Comparison of ENCODE assay signal across 19 cellular contexts in the genomic region with DNA sequence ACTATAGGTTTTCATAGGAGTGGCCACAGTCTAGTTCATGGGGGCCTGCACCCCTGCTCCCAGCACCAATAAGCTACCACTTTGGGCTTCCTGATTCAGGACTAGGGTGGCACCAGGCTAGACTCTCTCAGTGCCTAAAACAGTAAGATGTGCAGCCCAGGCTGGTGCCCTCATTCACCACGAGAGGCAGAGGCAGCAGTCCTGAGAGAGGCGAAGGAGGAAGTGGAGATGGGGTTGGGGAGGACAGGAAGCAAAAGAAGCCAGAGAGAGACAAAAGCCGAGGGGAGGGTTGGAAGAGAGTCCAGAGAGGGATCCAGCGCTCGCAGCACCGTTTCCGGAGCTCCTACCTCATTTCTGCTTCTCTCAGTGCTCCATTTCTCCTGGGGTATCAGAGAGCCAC.
DNase-seq lines count a peak whose midpoint lies in the region; ATAC-seq and TF ChIP-seq lines count a peak whose summit lies in the region.
"Had no signal": no experiment of that assay in that cellular context is flagged by ENCODE, and none has a peak within 500 bp of the region (broad histone marks: within the 10 kb centered on the region; RNA-seq: fewer than 3 reads in every experiment).

No MANE protein-coding gene starts in this region.

- no peak for TF ChIP-seq CTCF in PC-3 (conservative IDR thresholded peaks at IDR 0.05; ENCODE audit: low read depth, low read length)
- TF ChIP-seq CTCF in thyroid gland (IDR thresholded peaks at IDR 0.05), result no peak

- peak; percentile 1 for DNase-seq in SKM-1 treated with dmso at 0.1 percent for 144 hours (lab: John Stamatoyannopoulos, UW; ENCODE audit: unreplicated experiment)
- DNase-seq in SKM-1 (lab: John Stamatoyannopoulos, UW; ENCODE audit: unreplicated experiment), result no peak
- DNase-seq in Jurkat, Clone E6-1 (ENCODE audit: low read depth, low spot score), result peak; percentile 4
- DNase-seq in PC-3, result no peak
- DNase-seq in iPS-NIHi11 (ENCODE audit: low spot score), result no peak
- no peak for DNase-seq in amygdala (lab: John Stamatoyannopoulos, UW)
- no peak for DNase-seq in thyroid gland
- DNase-seq: Caco-2, H9, NCI-H1417 treated with DMSO at 0.1 percent for 48 hours, NCI-H2029 treated with DMSO at 0.1 percent for 48 hours, NCI-H510A treated with DMSO at 0.1 percent for 48 hours, PC-9, T-helper 2 cell had no signal

- CTCF ChIA-PET in PC-3 (lab: Charles Lee), result no interaction called here

- no peaks in the 10 kb centered on the region for H3K27me3 ChIP-seq in PC-3 (ENCODE audit: low read length)
- H3K27me3 ChIP-seq in thyroid gland, result no peaks in the 10 kb centered on the region

- H3K4me3 ChIP-seq in Jurkat, Clone E6-1 (ENCODE audit: low read length), result no peak overlapping the region
- H3K4me3 ChIP-seq in PC-3 (ENCODE audit: low read length) (no peak overlapping the region), thyroid gland (replicated peaks in 1 of 3) (no peak overlapping the region)
- H3K4me3 ChIP-seq: K562, PC-9 had no signal

- H4K20me1 ChIP-seq in PC-3 (ENCODE audit: low read length), result no peaks in the 10 kb centered on the region

- H2AFZ ChIP-seq in PC-3 (ENCODE audit: low read length), result 0 out of 2 replicates have a peak overlapping the region, but pooled peaks have one; percentile 5
- H2AFZ ChIP-seq: PC-9 had no signal

- no peak overlapping the region for H3K27ac ChIP-seq in PC-3 (ENCODE audit: low read length)
- H3K27ac ChIP-seq in thyroid gland, result no peak overlapping the region
- H3K27ac ChIP-seq: HL-60, PC-9 had no signal

- ATAC-seq in PC-3 (no peak), GM21619 (IDR thresholded peaks at IDR 0.05; ENCODE audit: unreplicated experiment) (no peak)
- ATAC-seq: Right ventricle myocardium inferior, SK-N-SH treated with all-trans-retinoic acid at 6 μM for 48 hours had no signal

- TF ChIP-seq POLR2A in thyroid gland (IDR thresholded peaks at IDR 0.05), result no peak

- 72 to 77% methylated on average over 7 of the region's 7 CpGs for WGBS in thyroid gland, 2 donors

- H3K4me2 ChIP-seq in PC-3 (ENCODE audit: low read length), result no peak overlapping the region
- H3K4me2 ChIP-seq: PC-9 had no signal

- POLR2A ChIA-PET in PC-3 (lab: Charles Lee; ENCODE audit: unreplicated experiment), result no interaction called here

- H3K4me1 ChIP-seq in PC-3 (ENCODE audit: insufficient read depth, low read length) (peaks cover 64% of the 10 kb centered on the region), thyroid gland (no peaks in the 10 kb centered on the region)
- H3K4me1 ChIP-seq: Caco-2 had no signal

- H3K9ac ChIP-seq in PC-3 (ENCODE audit: low read length), result no peak overlapping the region

- H3K9me3 ChIP-seq in PC-3 (ENCODE audit: low read length), result peaks cover 3% of the 10 kb centered on the region; the same call in 1 of the 2 replicates
- H3K9me3 ChIP-seq in thyroid gland, result no peaks in the 10 kb centered on the region
- H3K9me3 ChIP-seq: Caco-2 had no signal

- H3K9me2 ChIP-seq in PC-3 (replicated peaks; ENCODE audit: low read length), result no peaks in the 10 kb centered on the region

- BruUV-seq in PC-3 (replicated peaks; lab: Mats Ljungman, UMichigan), result no TSS peak

- H3F3A ChIP-seq in PC-3 (ENCODE audit: low read length, unreplicated experiment), result peaks cover 4% of the 10 kb centered on the region

- intact Hi-C loops in PC-3 (cut with micrococcal nuclease) (no loop called here), thyroid gland (cut with DNase I) (no loop called here)

- no peaks in the 10 kb centered on the region for H3K36me3 ChIP-seq in PC-3 (ENCODE audit: low read depth, low read length)
- no peaks in the 10 kb centered on the region for H3K36me3 ChIP-seq in thyroid gland

- no peaks in the 10 kb centered on the region for H3K79me2 ChIP-seq in PC-3 (ENCODE audit: low read length)

Comparison
In these comparisons a context has a peak if more than half of its experiments do, and no peak if none do; other contexts are left out.
1. DNase-seq: peak in SKM-1 treated with dmso at 0.1 percent for 144 hours (single experiment) and Jurkat, Clone E6-1 (single experiment); none in SKM-1 (single experiment), PC-3 (single experiment), iPS-NIHi11 (single experiment), amygdala (0 of 56) and thyroid gland (0 of 2).